In the genomic region with DNA sequence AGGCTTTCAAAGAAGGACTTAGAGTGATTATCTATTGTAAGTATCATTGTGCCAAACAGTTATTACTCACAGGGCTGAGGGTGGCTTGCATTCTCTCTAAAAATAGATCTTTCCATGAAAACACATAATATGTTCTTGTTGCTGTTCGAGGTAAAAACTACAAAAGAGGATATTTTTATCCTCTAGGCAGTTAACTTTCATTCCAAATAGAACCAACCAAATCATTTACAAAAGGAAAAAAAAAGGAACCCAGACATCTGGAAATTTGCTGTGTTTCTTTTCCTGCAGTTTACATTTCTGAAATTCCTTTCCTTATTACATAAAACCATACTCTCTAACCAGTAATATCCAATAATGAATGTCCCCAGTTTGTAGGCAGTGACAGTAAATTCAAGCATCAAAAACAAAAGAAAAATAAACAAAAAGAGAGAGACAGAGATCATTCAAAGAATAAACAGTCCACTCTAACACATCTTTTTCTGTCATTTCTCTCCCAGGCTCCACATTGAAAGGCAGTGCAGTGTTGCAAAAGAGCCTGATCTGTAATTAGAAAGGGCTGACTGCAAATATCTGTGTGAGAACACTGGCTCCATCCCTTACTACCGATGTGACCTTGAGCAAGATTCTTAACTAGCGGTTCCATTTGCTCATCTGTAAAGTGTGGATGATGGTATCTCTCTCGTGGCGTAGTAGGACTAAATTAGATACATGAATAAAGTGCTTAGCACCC, we compare ENCODE assay signal across 8 cellular contexts. TPM values are rescaled to one million over a fixed set of nuclear protein-coding genes. Genes with fewer than 3 reads are reported as not detected.
DNase-seq lines count a peak whose midpoint lies in the region; ATAC-seq, FAIRE-seq and TF ChIP-seq lines count a peak whose summit lies in the region.

No MANE protein-coding gene starts in this region.

- H3K27me3 Mint-ChIP-seq in CD14-positive monocyte (ENCODE audit: low read depth in 3 of 3) (peaks cover 0 to 2% (median 0%) of the 10 kb centered on the region in 3 donors), T-helper 17 cell (peaks cover 9% of the 10 kb centered on the region)

- TF ChIP-seq CTCF in CD14-positive monocyte (IDR thresholded peaks at IDR 0.05) = no peak

- no peak for FAIRE-seq in GM12892 (lab: Jason Lieb, UNC)

- no peaks in the 10 kb centered on the region for H3K9me3 ChIP-seq in T-helper 17 cell (ENCODE audit: control insufficient read depth, low read length, poor library complexity, severe bottlenecking)

- TF ChIP-seq POLR2A in GM12892 (IDR thresholded peaks at IDR 0.05; ENCODE audit: low read depth, low read length) = no peak

- H3K27ac Mint-ChIP-seq in CD14-positive monocyte (peak overlapping the region; percentile 73 to 90 (median 81)), T-helper 17 cell (peak overlapping the region; percentile 49)

- peaks cover 0 to 5% (median 0%) of the 10 kb centered on the region in 7 donors for H3K9me3 Mint-ChIP-seq in CD14-positive monocyte

- in situ Hi-C loops in G401 (cut with HindIII; ENCODE audit: low sequenced_read_pairs) = no loop called here

- H3K4me3 Mint-ChIP-seq in CD14-positive monocyte = peak overlapping the region in 1 of 2 donors; percentile 42
- H3K4me3 Mint-ChIP-seq in T-helper 17 cell = no peak overlapping the region

- peak; percentile 10 for ATAC-seq in HG02571 (IDR thresholded peaks at IDR 0.05; ENCODE audit: unreplicated experiment)
- ATAC-seq in T-helper 17 cell = no peak
- peak; percentile 25 for ATAC-seq in left colon

- peaks cover 55% of the 10 kb centered on the region for H3K4me1 Mint-ChIP-seq in CD14-positive monocyte
- peaks cover 5% of the 10 kb centered on the region for H3K4me1 Mint-ChIP-seq in T-helper 17 cell

- intact Hi-C loops in CD14-positive monocyte (cut with micrococcal nuclease) = loop anchor here (5.0 kb wide), 3 partner anchors 36 to 251 kb away; partner anchors contain the start of gene F3 (in 1 of the 2)
- intact Hi-C loops in left colon (cut with DNase I, micrococcal nuclease) = no loop called here

- no peak for DNase-seq in CD14-positive monocyte (ENCODE audit: low spot score)
- DNase-seq in T-helper 17 cell = no peak
- no peak for DNase-seq in left colon
- no peak for DNase-seq in NCI-H2171 (lab: John Stamatoyannopoulos, UW)
- DNase-seq in GM12892 (ENCODE audit: insufficient read length) = no peak
- DNase-seq in G401 (ENCODE audit: low spot score) = no peak
- no peak for DNase-seq in iPS-NIHi7 (ENCODE audit: extremely low spot score)

- H3K36me3 Mint-ChIP-seq in CD14-positive monocyte (peaks cover 0 to 2% of the 10 kb centered on the region in 2 donors), T-helper 17 cell (ENCODE audit: low read depth) (no peaks in the 10 kb centered on the region)

RNA-seq across cellular contexts. Expression of gene SLC44A3, which starts 27.1 kb away (rescaled TPM):
- polyA plus RNA-seq in CD14-positive monocyte = not detected
- 1 to 10 TPM in 1 of 2 donors, under 1 TPM in 1; 0.68 to 2.1 TPM for total RNA-seq in T-helper 17 cell
- 10 to 100 TPM; 72.1 to 95.5 TPM for total RNA-seq in left colon
- polyA plus RNA-seq in GM12892 (2012; ENCODE audit: missing spikeins) = not detected
- total RNA-seq in G401 (2014; rRNA removed; shearing (Covaris generic)) = 0.31 and 2.5 TPM in 2 replicates

Comparison
In these comparisons a context has a peak if more than half of its experiments do, and no peak if none do; other contexts are left out.
1. RNA of gene SLC44A3, which starts 27.1 kb away (total RNA-seq): 72.1 to 95.5 TPM in left colon; 0.31 to 2.5 TPM in G401 and 0.68 to 2.1 TPM in T-helper 17 cell; every median in the first group is over 10 times any median in the second.
2. intact Hi-C loops: an anchor here in CD14-positive monocyte (5.0 kb wide); none called in left colon.